8 cellular contexts compared by ENCODE assay signal in genomic region chr10:13346280-13346819, GRCh38. TPM values are rescaled to one million over a fixed set of nuclear protein-coding genes. Genes with fewer than 3 reads are reported as not detected.
A peak's percentile ranks its signal among the peaks of the same experiment; 100 is the strongest.
DNase-seq lines count a peak whose midpoint lies in the region; ATAC-seq and TF ChIP-seq lines count a peak whose summit lies in the region.

No MANE protein-coding gene starts in this region.

- no peaks in the 10 kb centered on the region for H3K27me3 Mint-ChIP-seq in activated CD4-positive, alpha-beta T cell treated with anti-CD3 and anti-CD28 coated beads, Interleukin-2, amount 10 ng/mL, durations not matched to agents 7 days and 5 days

- H3K9me3 ChIP-seq in WERI-Rb-1 (ENCODE audit: severe bottlenecking): no peaks in the 10 kb centered on the region

- peaks cover 9% of the 10 kb centered on the region for H3K36me3 ChIP-seq in WERI-Rb-1

- H3K27ac ChIP-seq in WERI-Rb-1: peak overlapping the region; percentile 91
- H3K27ac ChIP-seq in foreskin keratinocyte: peak overlapping the region; percentile 83

- H3K4me1 ChIP-seq in foreskin keratinocyte: no peaks in the 10 kb centered on the region

- CTCF ChIA-PET in activated CD4-positive, alpha-beta T cell treated with anti-CD3 and anti-CD28 coated beads, Interleukin-2, amount 10 ng/mL, durations not matched to agents 7 days and 5 days (lab: Charles Lee): no interaction called here

- TF ChIP-seq CTCF in WERI-Rb-1 (IDR thresholded peaks at IDR 0.05; ENCODE audit: low read depth, low read length) (no peak), foreskin keratinocyte (conservative IDR thresholded peaks at IDR 0.05) (no peak), omental fat pad (IDR thresholded peaks at IDR 0.05) (no peak)

- H3K4me3 Mint-ChIP-seq in activated CD4-positive, alpha-beta T cell treated with anti-CD3 and anti-CD28 coated beads, Interleukin-2, amount 10 ng/mL, durations not matched to agents 7 days and 5 days: peak overlapping the region; percentile 86

- H3K27me3 ChIP-seq in WERI-Rb-1 (ENCODE audit: insufficient read depth, low read depth, severe bottlenecking): no peaks in the 10 kb centered on the region
- peaks cover 16% of the 10 kb centered on the region for H3K27me3 ChIP-seq in foreskin keratinocyte

- H3K4me1 Mint-ChIP-seq in activated CD4-positive, alpha-beta T cell treated with anti-CD3 and anti-CD28 coated beads, Interleukin-2, amount 10 ng/mL, durations not matched to agents 7 days and 5 days: peaks cover 56% of the 10 kb centered on the region

- no peak for DNase-seq in activated CD4-positive, alpha-beta T cell treated with anti-CD3 and anti-CD28 coated beads, Interleukin-2, amount 10 ng/mL, durations not matched to agents 7 days and 5 days
- DNase-seq in activated CD4-positive, alpha-beta T cell treated with anti-CD3 and anti-CD28 coated beads for 4 hours: no peak
- DNase-seq in WERI-Rb-1 (no peak), foreskin keratinocyte (peak in 1 of 2 donors; percentile 49), retina (peak; percentile 56), DMS153 treated with DMSO at 0.1 percent for 48 hours (lab: John Stamatoyannopoulos, UW; ENCODE audit: unreplicated experiment) (no peak), omental fat pad (ENCODE audit: low spot score) (no peak)

- POLR2A ChIA-PET in activated CD4-positive, alpha-beta T cell treated with anti-CD3 and anti-CD28 coated beads, Interleukin-2, amount 10 ng/mL, durations not matched to agents 7 days and 5 days (lab: Charles Lee): no interaction called here

- peak overlapping the region; percentile 61 for H3K4me3 ChIP-seq in WERI-Rb-1 (ENCODE audit: low read depth, low read length)

- H3K27ac Mint-ChIP-seq in activated CD4-positive, alpha-beta T cell treated with anti-CD3 and anti-CD28 coated beads, Interleukin-2, amount 10 ng/mL, durations not matched to agents 7 days and 5 days: peak overlapping the region; percentile 91

- peaks cover 20% of the 10 kb centered on the region for H3K36me3 Mint-ChIP-seq in activated CD4-positive, alpha-beta T cell treated with anti-CD3 and anti-CD28 coated beads, Interleukin-2, amount 10 ng/mL, durations not matched to agents 7 days and 5 days (ENCODE audit: low read depth)

- no peaks in the 10 kb centered on the region for H3K9me3 Mint-ChIP-seq in activated CD4-positive, alpha-beta T cell treated with anti-CD3 and anti-CD28 coated beads, Interleukin-2, amount 10 ng/mL, durations not matched to agents 7 days and 5 days

- ATAC-seq in foreskin keratinocyte (no peak), HG02678 (IDR thresholded peaks at IDR 0.05; ENCODE audit: unreplicated experiment) (no peak), omental fat pad (ENCODE audit: low FRiP score) (no peak)

RNA-seq across cellular contexts. Expression of gene SEPHS1, which starts 1.7 kb away (rescaled TPM):
- total RNA-seq in activated CD4-positive, alpha-beta T cell treated with anti-CD3 and anti-CD28 coated beads, Interleukin-2, amount 10 ng/mL, durations not matched to agents 7 days and 5 days: 10 to 100 TPM; 74.4 to 74.9 TPM
- total RNA-seq in foreskin keratinocyte (37.9 and 46.1 TPM in 2 replicates), omental fat pad (10 to 100 TPM; 28.9 to 41.3 (median 37.9) TPM)
- polyA plus RNA-seq in foreskin keratinocyte: 35.3 and 42.6 TPM in 2 replicates

RNA-seq across cellular contexts. Expression of gene PHYH, which starts 46.5 kb away (rescaled TPM):
- 10 to 100 TPM in 1 of 2 experiments, 1 to 10 TPM in 1; 9.8 to 12.0 TPM for total RNA-seq in activated CD4-positive, alpha-beta T cell treated with anti-CD3 and anti-CD28 coated beads, Interleukin-2, amount 10 ng/mL, durations not matched to agents 7 days and 5 days
- 7.7 and 8.7 TPM in 2 replicates for total RNA-seq in foreskin keratinocyte
- 8.7 and 10.6 TPM in 2 replicates for polyA plus RNA-seq in foreskin keratinocyte
- 10 to 100 TPM; 21.9 to 54.1 (median 35.9) TPM for total RNA-seq in omental fat pad
